20 cellular contexts compared by ENCODE assay signal in the genomic region with DNA sequence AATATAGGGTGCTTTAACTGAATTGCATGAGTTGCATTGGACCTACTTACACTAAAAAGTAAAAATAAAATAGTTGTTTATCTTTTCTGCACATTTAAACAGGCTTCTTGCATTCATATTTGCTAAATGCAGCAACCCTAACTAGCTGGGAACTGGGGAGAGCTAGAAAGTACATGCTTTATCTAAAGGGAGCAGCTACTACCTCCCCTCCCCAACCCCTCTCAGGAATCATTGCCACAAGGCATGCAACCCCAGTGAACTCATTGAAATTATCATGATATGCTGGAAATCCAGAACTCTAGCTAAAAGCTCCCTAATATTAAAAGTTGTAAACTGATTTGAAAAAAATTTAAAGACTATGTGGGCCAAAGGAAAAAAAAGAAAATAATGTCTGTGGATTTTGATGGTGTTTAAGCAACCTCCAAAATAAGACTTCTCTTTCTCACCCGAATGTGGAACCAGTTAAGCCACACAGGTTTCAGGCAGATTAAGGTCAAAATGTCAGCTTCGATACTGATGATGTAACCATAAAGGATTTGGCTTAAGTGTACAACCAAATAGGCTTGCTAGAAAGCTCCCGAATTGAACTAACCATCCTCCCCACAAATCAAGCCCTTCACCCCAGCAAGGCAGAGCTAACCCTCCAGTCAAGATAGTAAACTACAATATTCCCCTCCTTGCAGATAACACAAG.
"Had no signal": no experiment of that assay in that cellular context is flagged by ENCODE, and none has a peak within 500 bp of the region (broad histone marks: within the 10 kb centered on the region; RNA-seq: fewer than 3 reads in every experiment).

No MANE protein-coding gene starts in this region.

- H3K36me3 ChIP-seq: brain microvascular endothelial cell, upper lobe of right lung had no signal

- H3K36me3 Mint-ChIP-seq: activated naive CD4-positive, alpha-beta T cell treated with anti-CD3 and anti-CD28 coated beads, Interleukin-2, amount 50 U/mL, for 72 hours had no signal

- H3K9me3 Mint-ChIP-seq: activated naive CD4-positive, alpha-beta T cell treated with anti-CD3 and anti-CD28 coated beads, Interleukin-2, amount 50 U/mL, for 72 hours; naive B cell; stimulated activated naive CD8-positive, alpha-beta T cell treated with anti-CD3 and anti-CD28 coated beads, Interleukin-15, Interleukin-2, amounts not matched to agents 100 ng/mL and 50 ng/mL, for 24 hours had no signal

- H3K27ac ChIP-seq: brain microvascular endothelial cell, esophagus squamous epithelium, testis, upper lobe of right lung had no signal

- ATAC-seq: activated naive CD4-positive, alpha-beta T cell treated with anti-CD3 and anti-CD28 coated beads, Interleukin-2, amount 50 U/mL, for 72 hours; upper lobe of right lung had no signal

- DNase-seq: activated CD4-positive, alpha-beta T cell treated with anti-CD3 and anti-CD28 coated beads, Interleukin-2, amount 50 U/mL, for 1 hour; activated CD4-positive, CD25-positive, alpha-beta regulatory T cell; amygdala; brain microvascular endothelial cell; esophagus squamous epithelium; foreskin fibroblast; glutamatergic neuron; midbrain; naive B cell; retina; stimulated activated CD4-positive, alpha-beta T cell treated with anti-CD3 and anti-CD28 coated beads, Interleukin-15, amount 100 ng/mL, for 24 hours; stimulated activated CD4-positive, alpha-beta T cell treated with anti-CD3 and anti-CD28 coated beads, Interleukin-4, amount 100 ng/mL, for 24 hours; T1000; testis; upper lobe of right lung had no signal

- H3K4me3 ChIP-seq: esophagus squamous epithelium, lung, testis, upper lobe of right lung had no signal

- H3K27me3 ChIP-seq: brain microvascular endothelial cell, esophagus squamous epithelium, testis, upper lobe of right lung had no signal

- H3K4me3 Mint-ChIP-seq: naive B cell; stimulated activated naive CD8-positive, alpha-beta T cell treated with anti-CD3 and anti-CD28 coated beads, Interleukin-15, Interleukin-2, amounts not matched to agents 100 ng/mL and 50 ng/mL, for 24 hours had no signal

- H3K79me2 ChIP-seq: parathyroid adenoma had no signal

- H3K27ac Mint-ChIP-seq: activated naive CD4-positive, alpha-beta T cell treated with anti-CD3 and anti-CD28 coated beads, Interleukin-2, amount 50 U/mL, for 72 hours; stimulated activated naive CD8-positive, alpha-beta T cell treated with anti-CD3 and anti-CD28 coated beads, Interleukin-15, Interleukin-2, amounts not matched to agents 100 ng/mL and 50 ng/mL, for 24 hours had no signal

- H3K27me3 Mint-ChIP-seq: naive B cell; stimulated activated naive CD8-positive, alpha-beta T cell treated with anti-CD3 and anti-CD28 coated beads, Interleukin-15, Interleukin-2, amounts not matched to agents 100 ng/mL and 50 ng/mL, for 24 hours had no signal

- FAIRE-seq: endometrium had no signal

- H3K9me3 ChIP-seq: esophagus squamous epithelium, testis, upper lobe of right lung had no signal

- H3K9ac ChIP-seq: parathyroid adenoma had no signal
